1 cellular context compared by ENCODE assay signal in the genomic region with DNA sequence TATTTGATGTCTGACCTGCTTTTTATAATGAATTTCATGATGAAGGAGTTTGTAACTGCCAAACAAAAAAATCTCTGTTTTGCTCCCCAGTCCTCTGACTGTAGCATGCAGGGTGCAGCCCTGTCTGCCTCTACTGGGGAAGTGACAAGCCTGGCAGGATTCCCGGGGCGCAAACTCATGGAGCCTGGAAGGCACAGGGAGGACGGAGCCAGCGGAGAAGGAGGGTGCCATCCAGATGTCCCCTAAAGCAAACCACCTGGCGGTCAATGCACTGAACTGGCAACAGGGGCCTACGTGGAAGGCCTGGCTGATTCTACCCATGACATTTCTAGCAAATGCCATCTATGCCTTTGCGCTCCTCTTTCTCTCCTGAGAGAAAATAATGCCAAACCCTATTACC.
TF ChIP-seq lines count a peak whose summit lies in the region.

No MANE protein-coding gene starts in this region.

TF ChIP-seq in SK-N-SH treated with all-trans-retinoic acid at 6 μM for 48 hours, 23 proteins besides CTCF, POLR2A, EP300 and RAD21 (continued from another document):
- TF ChIP-seq TSHZ2 (CRISPR knock-in tag; IDR thresholded peaks at IDR 0.05), result no peak
